ENCODE assay signal across 8 cellular contexts in the genomic region with DNA sequence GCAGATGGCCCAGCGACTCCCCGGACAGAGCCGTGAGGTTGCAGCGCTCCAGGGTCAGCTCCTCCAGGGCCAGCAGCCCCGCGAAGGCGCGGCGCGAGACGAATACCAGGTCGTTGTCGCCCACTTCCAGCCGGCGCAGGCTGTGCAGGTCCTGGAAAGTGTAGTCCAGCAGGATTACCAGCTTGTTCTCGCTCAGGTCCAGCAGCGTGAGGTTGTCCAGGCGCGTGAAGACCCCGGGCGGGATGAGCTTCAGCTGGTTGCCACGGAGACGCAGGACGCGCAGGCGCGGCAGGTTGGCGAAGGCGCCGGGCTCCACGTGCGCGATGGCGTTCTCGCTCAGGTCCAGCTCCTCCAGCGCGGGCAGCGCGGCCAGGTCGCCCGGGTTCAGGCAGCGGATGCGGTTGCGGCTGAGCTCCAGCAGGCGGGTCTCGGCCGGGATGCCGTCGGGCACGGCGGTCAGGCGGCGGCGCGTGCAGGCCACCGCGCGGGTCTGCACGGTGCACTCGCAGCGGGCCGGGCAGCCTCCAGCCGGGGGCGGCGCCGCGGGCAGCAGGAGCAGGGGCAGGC. TPM values are rescaled to one million over a fixed set of nuclear protein-coding genes. Genes with fewer than 3 reads are reported as not detected.
DNase-seq lines count a peak whose midpoint lies in the region; ATAC-seq and TF ChIP-seq lines count a peak whose summit lies in the region.

No MANE protein-coding gene starts in this region.

- POLR2A ChIA-PET in naive thymus-derived CD8-positive, alpha-beta T cell (lab: Charles Lee): interaction anchor here (0.5 to 2.7 kb wide), 19 partner anchors 9 to 653 kb away, joined by 3 to 24 read pairs (median 4); partner anchors contain the start of genes LINGO3, LSM7, PEAK3 and SPPL2B

- peaks cover 7% of the 10 kb centered on the region for H3K36me3 Mint-ChIP-seq in brain
- peaks cover 0 to 26% (median 0%) of the 10 kb centered on the region in 3 donors for H3K36me3 Mint-ChIP-seq in naive thymus-derived CD8-positive, alpha-beta T cell

- peak overlapping the region; percentile 62; the same call in 1 of the 2 replicates for H3K4me3 ChIP-seq in GM08714 (ENCODE audit: low read length)

- DNase-seq in AML-193 (lab: John Stamatoyannopoulos, UW): peak; percentile 20 to 39
- DNase-seq in naive thymus-derived CD8-positive, alpha-beta T cell: no peak
- no peak for DNase-seq in Kasumi-1 (lab: John Stamatoyannopoulos, UW)
- DNase-seq in erythroblast (lab: John Stamatoyannopoulos, UW): no peak
- DNase-seq in NCI-H526 treated with DMSO at 0.1 percent for 48 hours (lab: John Stamatoyannopoulos, UW): no peak

- H3K9me3 Mint-ChIP-seq in brain: peaks cover 0 to 20% (median 0%) of the 10 kb centered on the region in 5 experiments
- H3K9me3 Mint-ChIP-seq in naive thymus-derived CD8-positive, alpha-beta T cell: no peaks in the 10 kb centered on the region

- TF ChIP-seq CTCF in brain (conservative IDR thresholded peaks at IDR 0.05): peak in 1 of 2 experiments; percentile 14

- no peak overlapping the region for H3K27ac Mint-ChIP-seq in brain
- peak overlapping the region in 1 of 10 donors; percentile 13 for H3K27ac Mint-ChIP-seq in naive thymus-derived CD8-positive, alpha-beta T cell

- no peak for TF ChIP-seq POLR2A in erythroblast (IDR thresholded peaks at IDR 0.05; ENCODE audit: low read length)

- peaks cover 17% of the 10 kb centered on the region for H3K27me3 Mint-ChIP-seq in brain
- no peaks in the 10 kb centered on the region for H3K27me3 Mint-ChIP-seq in naive thymus-derived CD8-positive, alpha-beta T cell

- no peak for ATAC-seq in naive thymus-derived CD8-positive, alpha-beta T cell
- no peak for ATAC-seq in HG02588 (IDR thresholded peaks at IDR 0.05; ENCODE audit: unreplicated experiment)

- peaks cover 21% of the 10 kb centered on the region for H3K4me1 Mint-ChIP-seq in brain
- peaks cover 21 to 51% (median 33%) of the 10 kb centered on the region in 4 donors for H3K4me1 Mint-ChIP-seq in naive thymus-derived CD8-positive, alpha-beta T cell

- H3K4me3 Mint-ChIP-seq in brain: peak overlapping the region in 3 of 5 experiments; percentile 27 to 55 (median 30)
- H3K4me3 Mint-ChIP-seq in naive thymus-derived CD8-positive, alpha-beta T cell: peak overlapping the region; percentile 72 to 88 (median 81)

RNA-seq across cellular contexts. Expression of gene PEAK3, which starts 9.3 kb away (rescaled TPM):
- polyA plus RNA-seq in brain (ENCODE audit: insufficient read depth, low read depth, low replicate concordance): not detected
- under 1 TPM; 0.14 to 0.23 TPM for total RNA-seq in naive thymus-derived CD8-positive, alpha-beta T cell
- under 1 TPM in 1 of 3 donors, not detected in 2; 0.15 TPM for polyA plus RNA-seq in naive thymus-derived CD8-positive, alpha-beta T cell

RNA-seq across cellular contexts. Expression of gene LINGO3, which starts 16.7 kb away (rescaled TPM):
- 3.2 TPM for polyA plus RNA-seq in brain (ENCODE audit: insufficient read depth, low read depth, low replicate concordance)
- total RNA-seq in naive thymus-derived CD8-positive, alpha-beta T cell: 1 to 10 TPM; 1.1 to 1.4 TPM
- 1 to 10 TPM; 2.7 to 9.2 (median 5.1) TPM for polyA plus RNA-seq in naive thymus-derived CD8-positive, alpha-beta T cell

RNA-seq across cellular contexts. Expression of gene JSRP1, which starts 35.1 kb away (rescaled TPM):
- 5.7 TPM for polyA plus RNA-seq in brain (ENCODE audit: insufficient read depth, low read depth, low replicate concordance)
- total RNA-seq in naive thymus-derived CD8-positive, alpha-beta T cell: under 1 TPM in 1 of 2 experiments, not detected in 1; 0.70 TPM
- polyA plus RNA-seq in naive thymus-derived CD8-positive, alpha-beta T cell: 1 to 10 TPM in 1 of 3 donors, under 1 TPM in 2; 0.41 to 1.3 (median 0.59) TPM

RNA-seq across cellular contexts. Expression of gene LSM7, which starts 37.1 kb away (rescaled TPM):
- 292 TPM for polyA plus RNA-seq in brain (ENCODE audit: insufficient read depth, low read depth, low replicate concordance)
- 100 to 1,000 TPM in 1 of 2 experiments, 10 to 100 TPM in 1; 99.1 to 102 TPM for total RNA-seq in naive thymus-derived CD8-positive, alpha-beta T cell
- 100 to 1,000 TPM; 187 to 197 (median 196) TPM for polyA plus RNA-seq in naive thymus-derived CD8-positive, alpha-beta T cell

RNA-seq across cellular contexts. Expression of gene SPPL2B, which starts 37.2 kb away (rescaled TPM):
- 66.7 TPM for polyA plus RNA-seq in brain (ENCODE audit: insufficient read depth, low read depth, low replicate concordance)
- total RNA-seq in naive thymus-derived CD8-positive, alpha-beta T cell: 100 to 1,000 TPM; 166 to 175 TPM
- polyA plus RNA-seq in naive thymus-derived CD8-positive, alpha-beta T cell: 10 to 100 TPM; 10.5 to 17.3 (median 11.0) TPM

Comparison
In these comparisons a context has a peak if more than half of its experiments do, and no peak if none do; other contexts are left out.
1. DNase-seq: peak in AML-193 (2 of 2); none in naive thymus-derived CD8-positive, alpha-beta T cell (0 of 10), Kasumi-1 (0 of 2), erythroblast (0 of 2) and NCI-H526 treated with DMSO at 0.1 percent for 48 hours (single experiment).